Comparison of ENCODE assay signal across 12 cellular contexts in genomic region chrX:140709421-140709846, GRCh38. TPM values are rescaled to one million over a fixed set of nuclear protein-coding genes. Genes with fewer than 3 reads are reported as not detected.
DNase-seq lines count a peak whose midpoint lies in the region; ATAC-seq and TF ChIP-seq lines count a peak whose summit lies in the region.
"Had no signal": no experiment of that assay in that cellular context is flagged by ENCODE, and none has a peak within 500 bp of the region (broad histone marks: within the 10 kb centered on the region; RNA-seq: fewer than 3 reads in every experiment).

Gene LINC00632 (plus strand): TSS chrX:140709759.

- DNase-seq in cerebellar cortex (ENCODE audit: low spot score) (peak; percentile 79), inferior parietal cortex (ENCODE audit: extremely low spot score) (peak; percentile 68), sciatic nerve (ENCODE audit: low spot score) (no peak), HuH-7 (ENCODE audit: low spot score) (no peak), NCI-H2196 treated with DMSO at 0.1 percent for 48 hours (lab: John Stamatoyannopoulos, UW; ENCODE audit: unreplicated experiment) (no peak)
- DNase-seq in activated naive CD4-positive, alpha-beta T cell treated with anti-CD3 and anti-CD28 coated beads, Interleukin-2, amount 50 U/mL, for 16 hours: no peak
- DNase-seq: activated B cell treated with CpG ODN at 0.5 μM for 24 hours; CD8-positive, alpha-beta T cell; Kasumi-1; stimulated activated CD4-positive, alpha-beta T cell treated with anti-CD3 and anti-CD28 coated beads, Interleukin-2, amount 100 ng/mL, for 48 hours had no signal

- intact Hi-C loops in sciatic nerve (cut with DNase I): no loop called here

- CTCF ChIA-PET in HEK293 (lab: Yijun Ruan, JAX): interaction anchor here (0.7 to 2.0 kb wide), 4 partner anchors 8 to 21 kb away, joined by 3 to 9 read pairs (median 4); no protein-coding TSS in a partner anchor

- H3K9me3 ChIP-seq in HEK293 (ENCODE audit: control insufficient read depth, insufficient read depth, low read depth, low read length): no peaks in the 10 kb centered on the region

- peaks cover 0 to 11% of the 10 kb centered on the region in 2 experiments; a peak in 1 of 3 replicates for H3K36me3 ChIP-seq in HEK293 (ENCODE audit: control insufficient read depth in 2 of 2, insufficient read depth in 1 of 2, low read length in 2 of 2)

- no peak for TF ChIP-seq CTCF in HEK293 (tag by site-specific recombination; IDR thresholded peaks at IDR 0.05)

- H3K4me3 ChIP-seq in HEK293 (ENCODE audit: low read depth, low read length): no peak within 1 kb of the TSS

- POLR2A ChIA-PET in HEK293 (lab: Yijun Ruan, JAX): no interaction called here

- H3K27ac ChIP-seq in HEK293 (ENCODE audit: extremely low read depth, low read depth, low read length): no peak within 1 kb of the TSS

- no peak for ATAC-seq in sciatic nerve
- ATAC-seq in activated CD4-positive, CD25-positive, alpha-beta regulatory T cell treated with anti-CD3 and anti-CD28 coated beads, Interleukin-2, amount 50 U/mL, for 24 hours: no peak
- ATAC-seq: CD8-positive, alpha-beta T cell had no signal

- H3K4me1 ChIP-seq in HEK293 (ENCODE audit: control insufficient read depth, insufficient read depth, low read length): peaks cover 2% of the 10 kb centered on the region

TF ChIP-seq in HEK293, 187 proteins besides CTCF, POLR2A, EP300 and RAD21:
- TF ChIP-seq PRDM10 (tag by site-specific recombination; IDR thresholded peaks at IDR 0.05) (peak; percentile 98), ZNF341 (tag by site-specific recombination; IDR thresholded peaks at IDR 0.05; ENCODE audit: low read depth) (peak; percentile 33; the same call in 1 of the 2 replicates), BCL6B (tag by site-specific recombination; IDR thresholded peaks at IDR 0.05) (no peak)

RNA-seq across cellular contexts. Expression of gene LINC00632, which starts in this region (rescaled TPM):
- 1,334 TPM for total RNA-seq in sciatic nerve

Comparison
In these comparisons a context has a peak if more than half of its experiments do, and no peak if none do; other contexts are left out.
1. DNase-seq: peak in cerebellar cortex (single experiment) and inferior parietal cortex (single experiment); none in sciatic nerve (single experiment), activated naive CD4-positive, alpha-beta T cell treated with anti-CD3 and anti-CD28 coated beads, Interleukin-2, amount 50 U/mL, for 16 hours (single experiment), HuH-7 (single experiment) and NCI-H2196 treated with DMSO at 0.1 percent for 48 hours (single experiment).